23 cellular contexts compared by ENCODE assay signal in genomic region chr11:35928688-35929087, GRCh38. TPM values are rescaled to one million over a fixed set of nuclear protein-coding genes. Genes with fewer than 3 reads are reported as not detected.
"Had no signal": no experiment of that assay in that cellular context is flagged by ENCODE, and none has a peak within 500 bp of the region (broad histone marks: within the 10 kb centered on the region; RNA-seq: fewer than 3 reads in every experiment).

No MANE protein-coding gene starts in this region.

- H3K4me3 ChIP-seq: MG63, SJSA1 had no signal

- ATAC-seq: Panc1 had no signal

- H3K36me3 Mint-ChIP-seq: IgD-negative memory B cell had no signal

- H3K4me3 Mint-ChIP-seq: IgD-negative memory B cell had no signal

- H3K4me1 ChIP-seq: SJSA1 had no signal

- H3K9me3 ChIP-seq: MG63, SJSA1 had no signal

- H3K27ac Mint-ChIP-seq: IgD-negative memory B cell had no signal

- H3K27ac ChIP-seq: SJSA1, SK-N-MC had no signal

- H3K27me3 ChIP-seq: MG63, SJSA1 had no signal

- H3K4me1 Mint-ChIP-seq: IgD-negative memory B cell had no signal

- H3K36me3 ChIP-seq: MG63, SJSA1 had no signal

- DNase-seq: Karpas-422, KBM-7, MG63, NCI-H1092, NCI-H1105 treated with DMSO at 0.1 percent for 48 hours, NCI-H1417 treated with DMSO at 0.1 percent for 48 hours, NCI-H146, NCI-H1694 treated with DMSO at 0.1 percent for 48 hours, NCI-H2029, NCI-H2081 treated with DMSO at 0.1 percent for 48 hours, NCI-H2171, NCI-H226, NCI-H446, NCI-H510A, NCI-H524 treated with DMSO at 0.1 percent for 48 hours, NCI-H69, NCI-H774, Right ventricle myocardium superior, SIG-M5 had no signal

RNA-seq across cellular contexts. Expression of gene LDLRAD3, which starts 15.2 kb away (rescaled TPM):
- polyA plus RNA-seq: IgD-negative memory B cell had no signal
